Comparison of ENCODE assay signal across 29 cellular contexts in the genomic region with DNA sequence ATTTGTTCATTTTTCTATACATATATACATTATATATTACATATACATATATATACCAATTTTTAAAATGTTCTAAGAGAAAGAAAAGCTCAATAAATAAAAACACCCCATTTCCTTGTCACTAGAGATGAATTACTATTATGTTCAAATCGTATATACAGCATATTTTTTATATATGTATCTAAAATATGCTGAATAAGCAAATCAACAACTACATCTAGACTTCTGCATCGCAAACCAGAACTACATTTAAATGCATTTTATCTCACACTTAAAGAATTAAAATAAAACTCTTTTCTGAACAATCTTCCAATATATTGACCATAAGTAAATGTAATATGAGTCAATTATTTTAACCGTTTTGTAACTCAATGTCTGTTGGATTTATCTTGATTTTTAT.
"Had no signal": no experiment of that assay in that cellular context is flagged by ENCODE, and none has a peak within 500 bp of the region (broad histone marks: within the 10 kb centered on the region; RNA-seq: fewer than 3 reads in every experiment).

No MANE protein-coding gene starts in this region.

- H3K9me3 ChIP-seq: adrenal gland, body of pancreas, colonic mucosa had no signal

- H3K36me3 ChIP-seq: adrenal gland, colonic mucosa had no signal

- H3K9me3 Mint-ChIP-seq: activated CD4-positive, alpha-beta memory T cell treated with anti-CD3 and anti-CD28 coated beads for 36 hours; activated CD4-positive, alpha-beta T cell treated with anti-CD3 and anti-CD28 coated beads, Interleukin-2, amount 10 ng/mL, durations not matched to agents 24 days and 14 days; activated naive CD4-positive, alpha-beta T cell treated with anti-CD3 and anti-CD28 coated beads, Interleukin-2, amount 50 U/mL, for 24 hours; activated naive CD8-positive, alpha-beta T cell treated with anti-CD3 and anti-CD28 coated beads, Interleukin-2, amount 50 U/mL, for 24 hours; activated T-helper 1 cell treated with anti-CD3 and anti-CD28 coated beads, Interleukin-12 subunit alpha, Interleukin-12 subunit beta, Interleukin-2, Interleukin-4 antibody, amounts not matched to agents 30 ng/mL and 10 ng/mL and 1 ng/mL, durations not matched to agents 14 hours and 24 hours and 36 hours; activated T-helper 2 cell treated with anti-CD3 and anti-CD28 coated beads, Interferon-gamma antibody, Interleukin-2, Interleukin-4, amounts not matched to agents 10 μg/mL and 5 μg/mL and 100 μg/mL, durations not matched to agents 14 hours and 24 hours and 36 hours had no signal

- H3K4me3 Mint-ChIP-seq: activated CD4-positive, alpha-beta memory T cell treated with anti-CD3 and anti-CD28 coated beads for 36 hours; activated CD4-positive, alpha-beta T cell treated with anti-CD3 and anti-CD28 coated beads for 36 hours; activated CD4-positive, alpha-beta T cell treated with anti-CD3 and anti-CD28 coated beads, Interleukin-2, amount 10 ng/mL, durations not matched to agents 24 days and 14 days; activated CD8-positive, alpha-beta memory T cell treated with anti-CD3 and anti-CD28 coated beads, Interleukin-2, amount 10 ng/mL, durations not matched to agents 7 days and 5 days; activated CD8-positive, alpha-beta T cell treated with anti-CD3 and anti-CD28 coated beads, Interleukin-2, amount 10 ng/mL, durations not matched to agents 7 days and 5 days; activated naive CD4-positive, alpha-beta T cell treated with anti-CD3 and anti-CD28 coated beads for 36 hours; activated naive CD4-positive, alpha-beta T cell treated with anti-CD3 and anti-CD28 coated beads, Interleukin-2, amount 50 U/mL, for 24 hours; activated naive CD8-positive, alpha-beta T cell treated with anti-CD3 and anti-CD28 coated beads for 36 hours; activated naive CD8-positive, alpha-beta T cell treated with anti-CD3 and anti-CD28 coated beads, Interleukin-2, amount 50 U/mL, for 24 hours; activated T-helper 1 cell treated with anti-CD3 and anti-CD28 coated beads, Interleukin-12 subunit alpha, Interleukin-12 subunit beta, Interleukin-2, Interleukin-4 antibody, amounts not matched to agents 30 ng/mL and 10 ng/mL and 1 ng/mL, durations not matched to agents 14 hours and 24 hours and 36 hours had no signal

- H3K27me3 Mint-ChIP-seq: activated CD4-positive, alpha-beta T cell treated with anti-CD3 and anti-CD28 coated beads, Interleukin-2, amount 10 ng/mL, durations not matched to agents 24 days and 14 days; activated CD8-positive, alpha-beta memory T cell treated with anti-CD3 and anti-CD28 coated beads, Interleukin-2, amount 10 ng/mL, durations not matched to agents 7 days and 5 days; activated naive CD4-positive, alpha-beta T cell treated with anti-CD3 and anti-CD28 coated beads, Interleukin-2, amount 50 U/mL, for 24 hours; activated naive CD8-positive, alpha-beta T cell treated with anti-CD3 and anti-CD28 coated beads for 36 hours; activated naive CD8-positive, alpha-beta T cell treated with anti-CD3 and anti-CD28 coated beads, Interleukin-2, amount 50 U/mL, for 24 hours had no signal

- H3K4me1 Mint-ChIP-seq: activated CD4-positive, alpha-beta T cell treated with anti-CD3 and anti-CD28 coated beads for 36 hours; activated CD4-positive, alpha-beta T cell treated with anti-CD3 and anti-CD28 coated beads, Interleukin-2, amount 10 ng/mL, durations not matched to agents 24 days and 14 days; activated CD8-positive, alpha-beta memory T cell treated with anti-CD3 and anti-CD28 coated beads, Interleukin-2, amount 10 ng/mL, durations not matched to agents 7 days and 5 days; activated naive CD4-positive, alpha-beta T cell treated with anti-CD3 and anti-CD28 coated beads, Interleukin-2, amount 50 U/mL, for 24 hours; activated naive CD8-positive, alpha-beta T cell treated with anti-CD3 and anti-CD28 coated beads for 36 hours; activated naive CD8-positive, alpha-beta T cell treated with anti-CD3 and anti-CD28 coated beads, Interleukin-2, amount 50 U/mL, for 24 hours had no signal

- H3K27ac Mint-ChIP-seq: activated CD4-positive, alpha-beta memory T cell treated with anti-CD3 and anti-CD28 coated beads for 36 hours; activated CD4-positive, alpha-beta T cell treated with anti-CD3 and anti-CD28 coated beads for 36 hours; activated CD4-positive, alpha-beta T cell treated with anti-CD3 and anti-CD28 coated beads, Interleukin-2, amount 10 ng/mL, durations not matched to agents 24 days and 14 days; activated CD8-positive, alpha-beta memory T cell treated with anti-CD3 and anti-CD28 coated beads, Interleukin-2, amount 10 ng/mL, durations not matched to agents 7 days and 5 days; activated CD8-positive, alpha-beta T cell treated with anti-CD3 and anti-CD28 coated beads, Interleukin-2, amount 10 ng/mL, durations not matched to agents 7 days and 5 days; activated naive CD4-positive, alpha-beta T cell treated with anti-CD3 and anti-CD28 coated beads for 36 hours; activated naive CD4-positive, alpha-beta T cell treated with anti-CD3 and anti-CD28 coated beads, Interleukin-2, amount 50 U/mL, for 24 hours; activated naive CD8-positive, alpha-beta T cell treated with anti-CD3 and anti-CD28 coated beads for 36 hours; activated naive CD8-positive, alpha-beta T cell treated with anti-CD3 and anti-CD28 coated beads, Interleukin-2, amount 50 U/mL, for 24 hours; activated T-helper 1 cell treated with anti-CD3 and anti-CD28 coated beads, Interleukin-12 subunit alpha, Interleukin-12 subunit beta, Interleukin-2, Interleukin-4 antibody, amounts not matched to agents 30 ng/mL and 10 ng/mL and 1 ng/mL, durations not matched to agents 14 hours and 24 hours and 36 hours; activated T-helper 2 cell treated with anti-CD3 and anti-CD28 coated beads, Interferon-gamma antibody, Interleukin-2, Interleukin-4, amounts not matched to agents 10 μg/mL and 5 μg/mL and 100 μg/mL, durations not matched to agents 14 hours and 24 hours and 36 hours had no signal

- H3K27me3 ChIP-seq: adrenal gland, body of pancreas, colonic mucosa had no signal

- ATAC-seq: activated CD4-positive, alpha-beta T cell treated with anti-CD3 and anti-CD28 coated beads for 36 hours; activated CD8-positive, alpha-beta memory T cell treated with anti-CD3 and anti-CD28 coated beads, Interleukin-2, amount 10 ng/mL, durations not matched to agents 7 days and 5 days; activated CD8-positive, alpha-beta T cell treated with anti-CD3 and anti-CD28 coated beads, Interleukin-2, amount 10 ng/mL, durations not matched to agents 7 days and 5 days; activated naive CD8-positive, alpha-beta T cell treated with anti-CD3 and anti-CD28 coated beads, Interleukin-2, amount 50 U/mL, for 24 hours; body of pancreas; esophagus mucosa had no signal

- H3K4me1 ChIP-seq: adrenal gland, body of pancreas, colonic mucosa had no signal

- H3K27ac ChIP-seq: adrenal gland, body of pancreas, colonic mucosa had no signal

- H3K4me3 ChIP-seq: adrenal gland, body of pancreas, colonic mucosa had no signal

- H3K36me3 Mint-ChIP-seq: activated CD4-positive, alpha-beta memory T cell treated with anti-CD3 and anti-CD28 coated beads for 36 hours; activated CD8-positive, alpha-beta memory T cell treated with anti-CD3 and anti-CD28 coated beads, Interleukin-2, amount 10 ng/mL, durations not matched to agents 7 days and 5 days; activated naive CD4-positive, alpha-beta T cell treated with anti-CD3 and anti-CD28 coated beads, Interleukin-2, amount 50 U/mL, for 24 hours; activated naive CD8-positive, alpha-beta T cell treated with anti-CD3 and anti-CD28 coated beads for 36 hours had no signal

- DNase-seq: activated CD4-positive, alpha-beta memory T cell treated with anti-CD3 and anti-CD28 coated beads for 36 hours; activated CD4-positive, alpha-beta T cell treated with anti-CD3 and anti-CD28 coated beads for 36 hours; activated CD4-positive, alpha-beta T cell treated with anti-CD3 and anti-CD28 coated beads, Interleukin-2, amount 10 ng/mL, durations not matched to agents 24 days and 14 days; activated CD4-positive, CD25-positive, alpha-beta regulatory T cell; activated CD4-positive, CD25-positive, alpha-beta regulatory T cell treated with anti-CD3 and anti-CD28 coated beads, Interleukin-2, amount 50 U/mL, for 72 hours; activated CD8-positive, alpha-beta memory T cell treated with anti-CD3 and anti-CD28 coated beads, Interleukin-2, amount 10 ng/mL, durations not matched to agents 7 days and 5 days; activated CD8-positive, alpha-beta memory T cell treated with anti-CD3 and anti-CD28 coated beads, Interleukin-2, amount 50 U/mL, for 4 hours; activated CD8-positive, alpha-beta T cell treated with anti-CD3 and anti-CD28 coated beads, Interleukin-2, amount 10 ng/mL, durations not matched to agents 7 days and 5 days; activated effector memory CD4-positive, alpha-beta T cell treated with anti-CD3 and anti-CD28 coated beads, Interleukin-2, amount 50 U/mL, for 16 hours; activated naive CD4-positive, alpha-beta T cell treated with anti-CD3 and anti-CD28 coated beads for 36 hours; activated naive CD8-positive, alpha-beta T cell treated with anti-CD3 and anti-CD28 coated beads for 36 hours; activated naive CD8-positive, alpha-beta T cell treated with anti-CD3 and anti-CD28 coated beads, Interleukin-2, amount 50 U/mL, for 24 hours; activated T-cell treated with anti-CD3 and anti-CD28 coated beads, Interleukin-2, amount 50 U/mL, for 1 hour; activated T-cell treated with anti-CD3 and anti-CD28 coated beads, Interleukin-2, amount 50 U/mL, for 48 hours; adrenal gland; amygdala; aorta; body of pancreas; central memory CD4-positive, alpha-beta T cell; cerebellar nuclear complex; colonic mucosa; effector CD8-positive, alpha-beta T cell; foreskin fibroblast; head of caudate nucleus; T-helper 2 cell had no signal
